Comparison of ENCODE assay signal across 1 cellular context in the genomic region with DNA sequence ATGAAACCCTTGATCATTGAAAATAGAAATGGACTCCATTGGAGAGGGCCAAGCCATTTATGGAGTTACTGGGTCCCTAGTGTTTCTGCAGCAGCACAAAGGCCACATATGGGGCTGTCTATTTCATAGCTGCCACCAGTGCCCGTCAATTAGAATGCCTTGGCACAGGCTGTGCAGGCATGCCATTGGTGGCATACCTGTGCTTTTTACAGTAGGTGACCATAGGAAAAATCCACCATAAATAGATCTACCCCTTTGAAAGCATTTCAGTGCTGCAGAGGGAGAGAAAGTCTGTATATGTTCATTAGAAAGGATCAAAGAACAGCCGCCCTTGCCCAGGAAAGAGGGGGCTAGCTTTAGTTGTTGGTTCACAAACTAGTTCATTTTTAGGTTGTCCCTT.
TF ChIP-seq lines count a peak whose summit lies in the region.

No MANE protein-coding gene starts in this region.

TF ChIP-seq in HepG2, 621 proteins besides CTCF, POLR2A, EP300 and RAD21 (continued from another document):
- TF ChIP-seq, protein P1, sequence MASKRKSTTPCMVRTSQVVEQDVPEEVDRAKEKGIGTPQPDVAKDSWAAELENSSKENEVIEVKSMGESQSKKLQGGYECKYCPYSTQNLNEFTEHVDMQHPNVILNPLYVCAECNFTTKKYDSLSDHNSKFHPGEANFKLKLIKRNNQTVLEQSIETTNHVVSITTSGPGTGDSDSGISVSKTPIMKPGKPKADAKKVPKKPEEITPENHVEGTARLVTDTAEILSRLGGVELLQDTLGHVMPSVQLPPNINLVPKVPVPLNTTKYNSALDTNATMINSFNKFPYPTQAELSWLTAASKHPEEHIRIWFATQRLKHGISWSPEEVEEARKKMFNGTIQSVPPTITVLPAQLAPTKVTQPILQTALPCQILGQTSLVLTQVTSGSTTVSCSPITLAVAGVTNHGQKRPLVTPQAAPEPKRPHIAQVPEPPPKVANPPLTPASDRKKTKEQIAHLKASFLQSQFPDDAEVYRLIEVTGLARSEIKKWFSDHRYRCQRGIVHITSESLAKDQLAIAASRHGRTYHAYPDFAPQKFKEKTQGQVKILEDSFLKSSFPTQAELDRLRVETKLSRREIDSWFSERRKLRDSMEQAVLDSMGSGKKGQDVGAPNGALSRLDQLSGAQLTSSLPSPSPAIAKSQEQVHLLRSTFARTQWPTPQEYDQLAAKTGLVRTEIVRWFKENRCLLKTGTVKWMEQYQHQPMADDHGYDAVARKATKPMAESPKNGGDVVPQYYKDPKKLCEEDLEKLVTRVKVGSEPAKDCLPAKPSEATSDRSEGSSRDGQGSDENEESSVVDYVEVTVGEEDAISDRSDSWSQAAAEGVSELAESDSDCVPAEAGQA (IDR thresholded peaks at IDR 0.05; ENCODE audit: low read depth), result no peak
- TF ChIP-seq, protein P1 (CRISPR knock-in tag; IDR thresholded peaks at IDR 0.05; ENCODE audit: borderline replicate concordance), result no peak
- peak; percentile 90 for TF ChIP-seq SRF (IDR thresholded peaks at IDR 0.05; ENCODE audit: low read depth, low read length)
- TF ChIP-seq HNRNPL (IDR thresholded peaks at IDR 0.05; ENCODE audit: low read depth, low read length), result peak; percentile 74; the same call in 1 of the 2 replicates
- TF ChIP-seq POGZ (CRISPR knock-in tag; IDR thresholded peaks at IDR 0.05), result no peak
- TF ChIP-seq ETV5 (CRISPR knock-in tag; IDR thresholded peaks at IDR 0.05; ENCODE audit: borderline replicate concordance), result no peak
- TF ChIP-seq TGIF2 (CRISPR knock-in tag; IDR thresholded peaks at IDR 0.05), result no peak
- TF ChIP-seq, protein P2, sequence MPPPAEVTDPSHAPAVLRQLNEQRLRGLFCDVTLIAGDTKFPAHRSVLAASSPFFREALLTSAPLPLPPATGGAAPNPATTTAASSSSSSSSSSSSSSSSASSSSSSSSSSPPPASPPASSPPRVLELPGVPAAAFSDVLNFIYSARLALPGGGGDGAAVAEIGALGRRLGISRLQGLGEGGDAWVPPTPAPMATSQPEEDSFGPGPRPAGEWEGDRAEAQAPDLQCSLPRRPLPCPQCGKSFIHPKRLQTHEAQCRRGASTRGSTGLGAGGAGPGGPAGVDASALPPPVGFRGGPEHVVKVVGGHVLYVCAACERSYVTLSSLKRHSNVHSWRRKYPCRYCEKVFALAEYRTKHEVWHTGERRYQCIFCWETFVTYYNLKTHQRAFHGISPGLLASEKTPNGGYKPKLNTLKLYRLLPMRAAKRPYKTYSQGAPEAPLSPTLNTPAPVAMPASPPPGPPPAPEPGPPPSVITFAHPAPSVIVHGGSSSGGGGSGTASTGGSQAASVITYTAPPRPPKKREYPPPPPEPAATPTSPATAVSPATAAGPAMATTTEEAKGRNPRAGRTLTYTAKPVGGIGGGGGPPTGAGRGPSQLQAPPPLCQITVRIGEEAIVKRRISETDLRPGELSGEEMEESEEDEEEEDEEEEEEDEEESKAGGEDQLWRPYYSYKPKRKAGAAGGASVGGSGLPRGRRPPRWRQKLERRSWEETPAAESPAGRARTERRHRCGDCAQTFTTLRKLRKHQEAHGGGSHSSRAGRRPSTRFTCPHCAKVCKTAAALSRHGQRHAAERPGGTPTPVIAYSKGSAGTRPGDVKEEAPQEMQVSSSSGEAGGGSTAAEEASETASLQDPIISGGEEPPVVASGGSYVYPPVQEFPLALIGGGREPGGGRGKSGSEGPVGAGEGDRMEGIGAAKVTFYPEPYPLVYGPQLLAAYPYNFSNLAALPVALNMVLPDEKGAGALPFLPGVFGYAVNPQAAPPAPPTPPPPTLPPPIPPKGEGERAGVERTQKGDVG (CRISPR knock-in tag; IDR thresholded peaks at IDR 0.05; ENCODE audit: borderline replicate concordance), result no peak
- TF ChIP-seq ZNF256 (CRISPR knock-in tag; conservative IDR thresholded peaks at IDR 0.05), result no peak
- TF ChIP-seq, protein P3, sequence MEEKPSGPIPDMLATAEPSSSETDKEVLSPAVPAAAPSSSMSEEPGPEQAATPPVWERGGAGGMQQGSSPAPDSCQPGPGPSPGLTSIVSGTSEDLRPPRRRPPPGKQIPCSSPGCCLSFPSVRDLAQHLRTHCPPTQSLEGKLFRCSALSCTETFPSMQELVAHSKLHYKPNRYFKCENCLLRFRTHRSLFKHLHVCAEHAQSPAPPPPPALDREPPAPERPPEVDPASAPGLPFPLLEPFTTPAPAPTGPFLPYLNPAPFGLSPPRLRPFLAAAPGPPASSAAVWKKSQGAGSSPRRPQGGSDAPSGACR (CRISPR knock-in tag; IDR thresholded peaks at IDR 0.05), result no peak
- TF ChIP-seq, protein P4, sequence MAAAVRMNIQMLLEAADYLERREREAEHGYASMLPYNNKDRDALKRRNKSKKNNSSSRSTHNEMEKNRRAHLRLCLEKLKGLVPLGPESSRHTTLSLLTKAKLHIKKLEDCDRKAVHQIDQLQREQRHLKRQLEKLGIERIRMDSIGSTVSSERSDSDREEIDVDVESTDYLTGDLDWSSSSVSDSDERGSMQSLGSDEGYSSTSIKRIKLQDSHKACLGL (CRISPR knock-in tag; IDR thresholded peaks at IDR 0.05), result no peak
- no peak for TF ChIP-seq ZEB1 (IDR thresholded peaks at IDR 0.05; ENCODE audit: insufficient replicate concordance, low read depth)
- no peak for TF ChIP-seq SRSF9 (IDR thresholded peaks at IDR 0.05; ENCODE audit: borderline replicate concordance, insufficient read depth, low read depth, low read length, poor library complexity, severe bottlenecking)
- 0 out of 2 replicates have a peak, but pooled peaks have one; percentile 1 for TF ChIP-seq SMYD3 (CRISPR knock-in tag; IDR thresholded peaks at IDR 0.05)
